ENCODE assay signal across 14 cellular contexts in the genomic region with DNA sequence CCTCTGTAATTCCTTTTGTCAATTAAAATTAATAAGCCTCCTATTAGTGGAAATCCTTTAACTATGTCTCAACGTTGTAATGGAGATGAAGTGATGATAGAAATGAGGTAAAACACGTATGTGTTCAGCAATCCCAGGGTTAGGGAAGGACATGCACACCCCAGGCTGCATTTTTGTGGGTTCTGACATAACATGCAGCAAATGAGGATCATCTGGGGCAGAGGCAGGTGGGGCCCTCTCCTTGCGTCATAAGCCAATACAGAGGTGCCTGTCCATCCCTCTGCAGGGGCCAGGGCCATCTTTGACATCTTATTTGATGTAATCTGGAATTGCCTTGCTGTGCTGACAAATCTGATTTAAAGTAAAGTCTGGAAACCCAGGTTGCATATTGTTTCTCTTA.
A peak's percentile ranks its signal among the peaks of the same experiment; 100 is the strongest.
DNase-seq lines count a peak whose midpoint lies in the region; ATAC-seq and TF ChIP-seq lines count a peak whose summit lies in the region.
"Had no signal": no experiment of that assay in that cellular context is flagged by ENCODE, and none has a peak within 500 bp of the region (broad histone marks: within the 10 kb centered on the region; RNA-seq: fewer than 3 reads in every experiment).

No MANE protein-coding gene starts in this region.

- no peak for TF ChIP-seq EP300 in upper lobe of left lung (IDR thresholded peaks at IDR 0.05)

- no peak for ATAC-seq in upper lobe of left lung (ENCODE audit: low FRiP score in 2 of 2)

- H3K4me1 ChIP-seq in skeletal muscle tissue (ENCODE audit: control insufficient read depth in 3 of 3, insufficient read depth in 3 of 3, low read length in 3 of 3) (peaks cover 0 to 8% (median 2%) of the 10 kb centered on the region in 3 donors), upper lobe of left lung (peaks cover 0 to 8% (median 3%) of the 10 kb centered on the region in 4 donors)
- H3K4me1 ChIP-seq: SJSA1 had no signal

- H3K27ac Mint-ChIP-seq in HFFc6, result peak overlapping the region; percentile 70; the same call in 1 of the 2 replicates

- 50 to 58% methylated on average over 3 of the region's 3 CpGs for WGBS in upper lobe of left lung, 2 donors

- DNase-seq in HFFc6 (peak; percentile 37), amniotic epithelial cell (ENCODE audit: low read depth) (peak; percentile 61), foreskin fibroblast (peak; percentile 30 to 57), SK-N-DZ (ENCODE audit: low spot score) (no peak), LoVo (ENCODE audit: low spot score) (no peak), NOMO-1 treated with dmso at 0.1 percent for 144 hours (lab: John Stamatoyannopoulos, UW; ENCODE audit: unreplicated experiment) (no peak), upper lobe of left lung (no peak)
- DNase-seq: activated gamma-delta T cell, DMS79, kidney, NCI-H2081 treated with DMSO at 0.1 percent for 48 hours, thyroid gland had no signal

- H3K27me3 ChIP-seq in skeletal muscle tissue (ENCODE audit: control insufficient read depth in 3 of 3, insufficient read depth in 3 of 3, low read length in 3 of 3), result no peaks in the 10 kb centered on the region
- no peaks in the 10 kb centered on the region for H3K27me3 ChIP-seq in upper lobe of left lung
- H3K27me3 ChIP-seq: SJSA1, thyroid gland had no signal

- TF ChIP-seq CTCF in HFFc6 (IDR thresholded peaks at IDR 0.05) (no peak), foreskin fibroblast (IDR thresholded peaks at IDR 0.05; ENCODE audit: low read depth, low read length) (no peak), upper lobe of left lung (IDR thresholded peaks at IDR 0.05) (no peak)

- H3K9me3 ChIP-seq in skeletal muscle tissue (ENCODE audit: control insufficient read depth in 3 of 3, low read length in 3 of 3) (no peaks in the 10 kb centered on the region), upper lobe of left lung (no peaks in the 10 kb centered on the region)
- H3K9me3 ChIP-seq: SJSA1, thyroid gland had no signal

- peaks cover 25% of the 10 kb centered on the region for H3K4me1 Mint-ChIP-seq in HFFc6 (ENCODE audit: low read depth)

- H3K9ac ChIP-seq in skeletal muscle tissue (ENCODE audit: low read depth in 1 of 3, low read length in 3 of 3), result no peak overlapping the region

- H3K27ac ChIP-seq in skeletal muscle tissue (ENCODE audit: low read depth, low read length), result peak overlapping the region; percentile 15
- H3K27ac ChIP-seq in upper lobe of left lung, result no peak overlapping the region
- H3K27ac ChIP-seq: SJSA1, thyroid gland had no signal

- no peak overlapping the region for H3K4me3 ChIP-seq in foreskin fibroblast (ENCODE audit: low read depth in 1 of 2, low read length in 2 of 2)
- H3K4me3 ChIP-seq in skeletal muscle tissue (ENCODE audit: low read length in 3 of 3), result no peak overlapping the region
- H3K4me3 ChIP-seq in upper lobe of left lung, result no peak overlapping the region
- H3K4me3 ChIP-seq: SJSA1, thyroid gland had no signal

- H3K4me3 Mint-ChIP-seq in HFFc6, result no peak overlapping the region

- peaks cover 4% of the 10 kb centered on the region for H3K27me3 Mint-ChIP-seq in HFFc6 (ENCODE audit: insufficient read depth)

- H3K36me3 Mint-ChIP-seq in HFFc6 (ENCODE audit: low read depth), result no peaks in the 10 kb centered on the region

- H3K36me3 ChIP-seq in skeletal muscle tissue (ENCODE audit: control insufficient read depth in 3 of 3, insufficient read depth in 3 of 3, low read length in 3 of 3), result no peaks in the 10 kb centered on the region
- H3K36me3 ChIP-seq in upper lobe of left lung, result no peaks in the 10 kb centered on the region
- H3K36me3 ChIP-seq: SJSA1, thyroid gland had no signal

- TF ChIP-seq POLR2A in upper lobe of left lung (IDR thresholded peaks at IDR 0.05), result no peak

- no peaks in the 10 kb centered on the region for H3K9me3 Mint-ChIP-seq in HFFc6

Comparison
In these comparisons a context has a peak if more than half of its experiments do, and no peak if none do; other contexts are left out.
1. DNase-seq: peak in HFFc6 (single experiment), amniotic epithelial cell (single experiment) and foreskin fibroblast (2 of 2); none in SK-N-DZ (single experiment), LoVo (single experiment), NOMO-1 treated with dmso at 0.1 percent for 144 hours (single experiment) and upper lobe of left lung (0 of 2).